28 cellular contexts compared by ENCODE assay signal in the genomic region with DNA sequence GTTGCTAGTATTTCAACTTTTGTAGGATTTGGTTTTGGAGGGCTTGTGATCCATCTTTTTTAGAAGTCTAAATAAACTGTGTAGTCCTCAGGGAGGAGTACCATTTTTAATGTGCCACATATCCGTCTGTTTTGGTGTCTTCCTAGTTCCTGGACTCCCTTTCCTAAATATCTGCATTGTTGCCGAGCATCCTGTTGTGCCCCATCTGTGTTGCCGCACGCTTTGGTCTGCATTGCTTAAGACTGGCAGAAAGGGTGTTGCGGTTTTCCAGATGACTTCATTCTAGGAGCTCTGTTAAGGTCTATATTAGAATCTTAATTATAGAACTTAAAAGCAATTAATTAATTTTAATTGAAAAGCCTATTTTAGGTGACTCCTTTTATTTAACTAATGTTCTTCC.
"Had no signal": no experiment of that assay in that cellular context is flagged by ENCODE, and none has a peak within 500 bp of the region (broad histone marks: within the 10 kb centered on the region; RNA-seq: fewer than 3 reads in every experiment).

No MANE protein-coding gene starts in this region.

- H3K27me3 Mint-ChIP-seq: activated CD4-positive, alpha-beta memory T cell treated with anti-CD3 and anti-CD28 coated beads for 36 hours; activated CD4-positive, alpha-beta T cell treated with anti-CD3 and anti-CD28 coated beads, Interleukin-2, amount 10 ng/mL, durations not matched to agents 24 days and 14 days; activated naive CD4-positive, alpha-beta T cell treated with anti-CD3 and anti-CD28 coated beads, Interleukin-2, amount 50 U/mL, for 24 hours; central memory CD8-positive, alpha-beta T cell; naive B cell; stimulated activated memory B cell treated with anti-CD40 and anti-IgM and Interleukin-4, amounts not matched to agents 10 μg/mL and 1 μg/mL and 100 μg/mL, for 72 hours; stimulated activated naive CD8-positive, alpha-beta T cell treated with anti-CD3 and anti-CD28 coated beads, Interleukin-15, amount 100 ng/mL, for 72 hours; type B pancreatic cell had no signal

- H3K4me3 Mint-ChIP-seq: activated CD4-positive, alpha-beta memory T cell treated with anti-CD3 and anti-CD28 coated beads for 36 hours; activated CD4-positive, alpha-beta T cell treated with anti-CD3 and anti-CD28 coated beads, Interleukin-2, amount 10 ng/mL, durations not matched to agents 24 days and 14 days; activated naive CD4-positive, alpha-beta T cell treated with anti-CD3 and anti-CD28 coated beads, Interleukin-2, amount 50 U/mL, for 24 hours; central memory CD8-positive, alpha-beta T cell; mesothelial cell of epicardium; naive B cell; stimulated activated memory B cell treated with anti-CD40 and anti-IgM and Interleukin-4, amounts not matched to agents 10 μg/mL and 1 μg/mL and 100 μg/mL, for 72 hours; stimulated activated naive CD8-positive, alpha-beta T cell treated with anti-CD3 and anti-CD28 coated beads, Interleukin-15, amount 100 ng/mL, for 72 hours; type B pancreatic cell had no signal

- H3K4me1 Mint-ChIP-seq: mesothelial cell of epicardium had no signal

- H3K27ac Mint-ChIP-seq: activated CD4-positive, alpha-beta memory T cell treated with anti-CD3 and anti-CD28 coated beads for 36 hours; activated CD4-positive, alpha-beta T cell treated with anti-CD3 and anti-CD28 coated beads, Interleukin-2, amount 10 ng/mL, durations not matched to agents 24 days and 14 days; mesothelial cell of epicardium; stimulated activated memory B cell treated with anti-CD40 and anti-IgM and Interleukin-4, amounts not matched to agents 10 μg/mL and 1 μg/mL and 100 μg/mL, for 72 hours; stimulated activated naive CD8-positive, alpha-beta T cell treated with anti-CD3 and anti-CD28 coated beads, Interleukin-15, amount 100 ng/mL, for 72 hours; type B pancreatic cell had no signal

- DNase-seq: activated CD4-positive, alpha-beta memory T cell treated with anti-CD3 and anti-CD28 coated beads for 36 hours; activated CD4-positive, alpha-beta T cell treated with anti-CD3 and anti-CD28 coated beads, Interleukin-2, amount 10 ng/mL, durations not matched to agents 24 days and 14 days; activated CD8-positive, alpha-beta memory T cell treated with anti-CD3 and anti-CD28 coated beads, Interleukin-2, amount 50 U/mL, for 4 hours; activated gamma-delta T cell; activated T-cell treated with anti-CD3 and anti-CD28 coated beads, Interleukin-2, amount 50 U/mL, for 1 hour; anterior cingulate cortex; colonic mucosa; effector memory CD4-positive, alpha-beta T cell; erythroblast; head of caudate nucleus; hippocampal formation; left cardiac atrium; left ventricle myocardium superior; naive B cell; nucleus accumbens; psoas muscle; sigmoid colon; small intestine; stimulated activated CD4-positive, alpha-beta T cell treated with anti-CD3 and anti-CD28 coated beads, Interleukin-4, amount 100 ng/mL, for 24 hours; stimulated activated naive CD8-positive, alpha-beta T cell treated with anti-CD3 and anti-CD28 coated beads, Interleukin-15, amount 100 ng/mL, for 72 hours; T-helper 9 cell; uterus had no signal

- ATAC-seq: gastroesophageal sphincter; left cardiac atrium; left ventricle myocardium superior; psoas muscle; stimulated activated memory B cell treated with anti-CD40 and anti-IgM and Interleukin-4, amounts not matched to agents 10 μg/mL and 1 μg/mL and 100 μg/mL, for 72 hours; stimulated activated naive CD8-positive, alpha-beta T cell treated with anti-CD3 and anti-CD28 coated beads, Interleukin-15, amount 100 ng/mL, for 72 hours had no signal

- H3K9me3 Mint-ChIP-seq: activated CD4-positive, alpha-beta memory T cell treated with anti-CD3 and anti-CD28 coated beads for 36 hours; activated CD4-positive, alpha-beta T cell treated with anti-CD3 and anti-CD28 coated beads, Interleukin-2, amount 10 ng/mL, durations not matched to agents 24 days and 14 days; activated naive CD4-positive, alpha-beta T cell treated with anti-CD3 and anti-CD28 coated beads, Interleukin-2, amount 50 U/mL, for 24 hours; central memory CD8-positive, alpha-beta T cell; naive B cell; stimulated activated memory B cell treated with anti-CD40 and anti-IgM and Interleukin-4, amounts not matched to agents 10 μg/mL and 1 μg/mL and 100 μg/mL, for 72 hours; stimulated activated naive CD8-positive, alpha-beta T cell treated with anti-CD3 and anti-CD28 coated beads, Interleukin-15, amount 100 ng/mL, for 72 hours; type B pancreatic cell had no signal
